ENCODE assay signal across 2 cellular contexts in the genomic region with DNA sequence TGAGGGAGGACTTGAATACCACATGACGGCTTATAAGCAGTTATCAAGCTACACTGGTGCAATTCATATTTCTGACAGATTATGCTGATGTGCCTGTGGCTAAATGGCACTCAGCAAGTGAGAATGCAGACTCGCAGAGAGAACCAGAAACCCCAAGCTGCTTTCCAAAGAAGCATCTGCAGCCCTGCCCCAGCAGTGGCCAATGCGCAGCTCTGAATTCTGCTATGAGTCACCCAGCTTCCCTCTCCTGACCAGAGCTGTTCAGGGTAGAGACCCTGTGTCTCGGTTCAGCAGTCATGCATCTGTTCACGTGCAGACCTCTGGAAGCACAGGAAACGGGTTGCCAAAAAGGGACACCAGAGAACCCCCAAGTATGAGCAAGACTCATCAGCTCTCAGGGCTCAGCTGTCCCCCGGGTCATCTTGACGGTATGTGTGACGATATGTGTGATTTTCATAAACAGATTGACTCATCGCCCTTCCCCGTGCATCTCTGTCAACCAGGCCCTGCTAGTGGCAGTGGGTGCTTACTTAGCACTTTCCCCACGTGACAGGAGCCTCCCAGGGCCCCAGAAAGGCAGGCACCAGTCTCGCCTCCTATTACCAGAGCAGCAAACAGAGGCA.
TF ChIP-seq lines count a peak whose summit lies in the region.

No MANE protein-coding gene starts in this region.

TF ChIP-seq in IMR-90, 13 proteins besides CTCF, POLR2A, EP300 and RAD21 (continued from another document):
- TF ChIP-seq, protein P1, sequence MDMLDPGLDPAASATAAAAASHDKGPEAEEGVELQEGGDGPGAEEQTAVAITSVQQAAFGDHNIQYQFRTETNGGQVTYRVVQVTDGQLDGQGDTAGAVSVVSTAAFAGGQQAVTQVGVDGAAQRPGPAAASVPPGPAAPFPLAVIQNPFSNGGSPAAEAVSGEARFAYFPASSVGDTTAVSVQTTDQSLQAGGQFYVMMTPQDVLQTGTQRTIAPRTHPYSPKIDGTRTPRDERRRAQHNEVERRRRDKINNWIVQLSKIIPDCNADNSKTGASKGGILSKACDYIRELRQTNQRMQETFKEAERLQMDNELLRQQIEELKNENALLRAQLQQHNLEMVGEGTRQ (IDR thresholded peaks at IDR 0.05; ENCODE audit: low read depth, low read length), result peak; percentile 95
- TF ChIP-seq NFE2L2 (IDR thresholded peaks at IDR 0.05; ENCODE audit: low read depth, low read length), result no peak; the same call in 1 of the 2 replicates
- peak; percentile 94 for TF ChIP-seq MXI1 (IDR thresholded peaks at IDR 0.05; ENCODE audit: borderline replicate concordance, low read depth, low read length)
- TF ChIP-seq, protein P2, sequence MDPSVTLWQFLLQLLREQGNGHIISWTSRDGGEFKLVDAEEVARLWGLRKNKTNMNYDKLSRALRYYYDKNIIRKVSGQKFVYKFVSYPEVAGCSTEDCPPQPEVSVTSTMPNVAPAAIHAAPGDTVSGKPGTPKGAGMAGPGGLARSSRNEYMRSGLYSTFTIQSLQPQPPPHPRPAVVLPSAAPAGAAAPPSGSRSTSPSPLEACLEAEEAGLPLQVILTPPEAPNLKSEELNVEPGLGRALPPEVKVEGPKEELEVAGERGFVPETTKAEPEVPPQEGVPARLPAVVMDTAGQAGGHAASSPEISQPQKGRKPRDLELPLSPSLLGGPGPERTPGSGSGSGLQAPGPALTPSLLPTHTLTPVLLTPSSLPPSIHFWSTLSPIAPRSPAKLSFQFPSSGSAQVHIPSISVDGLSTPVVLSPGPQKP (IDR thresholded peaks at IDR 0.05; ENCODE audit: borderline replicate concordance, low read depth, low read length), result no peak
- peak; percentile 62 for TF ChIP-seq CEBPB (IDR thresholded peaks at IDR 0.05; ENCODE audit: low read depth, low read length)
- no peak for TF ChIP-seq CHD1 (IDR thresholded peaks at IDR 0.05; ENCODE audit: low read depth, low read length)

TF ChIP-seq in WTC11, 78 proteins besides CTCF, POLR2A, EP300 and RAD21:
- TF ChIP-seq, protein P3, sequence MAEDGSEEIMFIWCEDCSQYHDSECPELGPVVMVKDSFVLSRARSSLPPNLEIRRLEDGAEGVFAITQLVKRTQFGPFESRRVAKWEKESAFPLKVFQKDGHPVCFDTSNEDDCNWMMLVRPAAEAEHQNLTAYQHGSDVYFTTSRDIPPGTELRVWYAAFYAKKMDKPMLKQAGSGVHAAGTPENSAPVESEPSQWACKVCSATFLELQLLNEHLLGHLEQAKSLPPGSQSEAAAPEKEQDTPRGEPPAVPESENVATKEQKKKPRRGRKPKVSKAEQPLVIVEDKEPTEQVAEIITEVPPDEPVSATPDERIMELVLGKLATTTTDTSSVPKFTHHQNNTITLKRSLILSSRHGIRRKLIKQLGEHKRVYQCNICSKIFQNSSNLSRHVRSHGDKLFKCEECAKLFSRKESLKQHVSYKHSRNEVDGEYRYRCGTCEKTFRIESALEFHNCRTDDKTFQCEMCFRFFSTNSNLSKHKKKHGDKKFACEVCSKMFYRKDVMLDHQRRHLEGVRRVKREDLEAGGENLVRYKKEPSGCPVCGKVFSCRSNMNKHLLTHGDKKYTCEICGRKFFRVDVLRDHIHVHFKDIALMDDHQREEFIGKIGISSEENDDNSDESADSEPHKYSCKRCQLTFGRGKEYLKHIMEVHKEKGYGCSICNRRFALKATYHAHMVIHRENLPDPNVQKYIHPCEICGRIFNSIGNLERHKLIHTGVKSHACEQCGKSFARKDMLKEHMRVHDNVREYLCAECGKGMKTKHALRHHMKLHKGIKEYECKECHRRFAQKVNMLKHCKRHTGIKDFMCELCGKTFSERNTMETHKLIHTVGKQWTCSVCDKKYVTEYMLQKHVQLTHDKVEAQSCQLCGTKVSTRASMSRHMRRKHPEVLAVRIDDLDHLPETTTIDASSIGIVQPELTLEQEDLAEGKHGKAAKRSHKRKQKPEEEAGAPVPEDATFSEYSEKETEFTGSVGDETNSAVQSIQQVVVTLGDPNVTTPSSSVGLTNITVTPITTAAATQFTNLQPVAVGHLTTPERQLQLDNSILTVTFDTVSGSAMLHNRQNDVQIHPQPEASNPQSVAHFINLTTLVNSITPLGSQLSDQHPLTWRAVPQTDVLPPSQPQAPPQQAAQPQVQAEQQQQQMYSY (CRISPR knock-in tag; IDR thresholded peaks at IDR 0.05), result no peak
- TF ChIP-seq NFE2L1 (CRISPR knock-in tag; IDR thresholded peaks at IDR 0.05) (no peak), TEAD4 (CRISPR knock-in tag; IDR thresholded peaks at IDR 0.05) (no peak), PRRX2 (CRISPR knock-in tag; IDR thresholded peaks at IDR 0.05) (no peak), ZNF671 (CRISPR knock-in tag; IDR thresholded peaks at IDR 0.05) (no peak)
- TF ChIP-seq, protein P4, sequence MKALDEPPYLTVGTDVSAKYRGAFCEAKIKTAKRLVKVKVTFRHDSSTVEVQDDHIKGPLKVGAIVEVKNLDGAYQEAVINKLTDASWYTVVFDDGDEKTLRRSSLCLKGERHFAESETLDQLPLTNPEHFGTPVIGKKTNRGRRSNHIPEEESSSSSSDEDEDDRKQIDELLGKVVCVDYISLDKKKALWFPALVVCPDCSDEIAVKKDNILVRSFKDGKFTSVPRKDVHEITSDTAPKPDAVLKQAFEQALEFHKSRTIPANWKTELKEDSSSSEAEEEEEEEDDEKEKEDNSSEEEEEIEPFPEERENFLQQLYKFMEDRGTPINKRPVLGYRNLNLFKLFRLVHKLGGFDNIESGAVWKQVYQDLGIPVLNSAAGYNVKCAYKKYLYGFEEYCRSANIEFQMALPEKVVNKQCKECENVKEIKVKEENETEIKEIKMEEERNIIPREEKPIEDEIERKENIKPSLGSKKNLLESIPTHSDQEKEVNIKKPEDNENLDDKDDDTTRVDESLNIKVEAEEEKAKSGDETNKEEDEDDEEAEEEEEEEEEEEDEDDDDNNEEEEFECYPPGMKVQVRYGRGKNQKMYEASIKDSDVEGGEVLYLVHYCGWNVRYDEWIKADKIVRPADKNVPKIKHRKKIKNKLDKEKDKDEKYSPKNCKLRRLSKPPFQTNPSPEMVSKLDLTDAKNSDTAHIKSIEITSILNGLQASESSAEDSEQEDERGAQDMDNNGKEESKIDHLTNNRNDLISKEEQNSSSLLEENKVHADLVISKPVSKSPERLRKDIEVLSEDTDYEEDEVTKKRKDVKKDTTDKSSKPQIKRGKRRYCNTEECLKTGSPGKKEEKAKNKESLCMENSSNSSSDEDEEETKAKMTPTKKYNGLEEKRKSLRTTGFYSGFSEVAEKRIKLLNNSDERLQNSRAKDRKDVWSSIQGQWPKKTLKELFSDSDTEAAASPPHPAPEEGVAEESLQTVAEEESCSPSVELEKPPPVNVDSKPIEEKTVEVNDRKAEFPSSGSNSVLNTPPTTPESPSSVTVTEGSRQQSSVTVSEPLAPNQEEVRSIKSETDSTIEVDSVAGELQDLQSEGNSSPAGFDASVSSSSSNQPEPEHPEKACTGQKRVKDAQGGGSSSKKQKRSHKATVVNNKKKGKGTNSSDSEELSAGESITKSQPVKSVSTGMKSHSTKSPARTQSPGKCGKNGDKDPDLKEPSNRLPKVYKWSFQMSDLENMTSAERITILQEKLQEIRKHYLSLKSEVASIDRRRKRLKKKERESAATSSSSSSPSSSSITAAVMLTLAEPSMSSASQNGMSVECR (CRISPR knock-in tag; IDR thresholded peaks at IDR 0.05; ENCODE audit: borderline replicate concordance), result no peak
- TF ChIP-seq, protein P5, sequence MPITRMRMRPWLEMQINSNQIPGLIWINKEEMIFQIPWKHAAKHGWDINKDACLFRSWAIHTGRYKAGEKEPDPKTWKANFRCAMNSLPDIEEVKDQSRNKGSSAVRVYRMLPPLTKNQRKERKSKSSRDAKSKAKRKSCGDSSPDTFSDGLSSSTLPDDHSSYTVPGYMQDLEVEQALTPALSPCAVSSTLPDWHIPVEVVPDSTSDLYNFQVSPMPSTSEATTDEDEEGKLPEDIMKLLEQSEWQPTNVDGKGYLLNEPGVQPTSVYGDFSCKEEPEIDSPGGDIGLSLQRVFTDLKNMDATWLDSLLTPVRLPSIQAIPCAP (CRISPR knock-in tag; IDR thresholded peaks at IDR 0.05), result no peak
TF ChIP-seq in WTC11: peak in this region for 0.
